Comparison of ENCODE assay signal across 11 cellular contexts in genomic region chr14:102220031-102220430, GRCh38.
DNase-seq lines count a peak whose midpoint lies in the region; ATAC-seq and TF ChIP-seq lines count a peak whose summit lies in the region.
"Had no signal": no experiment of that assay in that cellular context is flagged by ENCODE, and none has a peak within 500 bp of the region (broad histone marks: within the 10 kb centered on the region; RNA-seq: fewer than 3 reads in every experiment).

No MANE protein-coding gene starts in this region.

- CTCF ChIA-PET in GM10248 (lab: Yijun Ruan, JAX): no interaction called here

- H3K27me3 Mint-ChIP-seq in CD14-positive monocyte (ENCODE audit: low read depth in 3 of 3): peaks cover 0 to 4% (median 1%) of the 10 kb centered on the region in 3 donors

- H3F3A ChIP-seq in OCI-LY1 (ENCODE audit: insufficient read depth, low read length): no peaks in the 10 kb centered on the region

- no peaks in the 10 kb centered on the region for H3K9me3 ChIP-seq in OCI-LY1 (ENCODE audit: low read length)
- H3K9me3 ChIP-seq: ascending aorta had no signal

- H3K36me3 Mint-ChIP-seq in CD14-positive monocyte: peaks cover 28 to 48% of the 10 kb centered on the region in 2 donors

- peaks cover 5% of the 10 kb centered on the region for H3K36me3 ChIP-seq in OCI-LY1 (ENCODE audit: insufficient read depth, low read length)

- H3K4me1 ChIP-seq in OCI-LY1 (ENCODE audit: insufficient read depth, low read length, severe bottlenecking): peaks cover 38% of the 10 kb centered on the region

- POLR2A ChIA-PET in GM10248 (lab: Yijun Ruan, JAX): no interaction called here

- no peaks in the 10 kb centered on the region for H3K27me3 ChIP-seq in OCI-LY1 (ENCODE audit: insufficient read depth, low read length)
- H3K27me3 ChIP-seq: ascending aorta had no signal

- no peak overlapping the region for H2AFZ ChIP-seq in OCI-LY1 (ENCODE audit: low read length)

- H3K9ac ChIP-seq in OCI-LY1 (ENCODE audit: low read length): no peak overlapping the region

- no peak overlapping the region for H3K4me3 Mint-ChIP-seq in CD14-positive monocyte

- H3K4me3 ChIP-seq in OCI-LY1 (ENCODE audit: low read depth, low read length, poor library complexity, severe bottlenecking): no peak overlapping the region
- H3K4me3 ChIP-seq: ascending aorta had no signal

- no peaks in the 10 kb centered on the region for H3K9me3 Mint-ChIP-seq in CD14-positive monocyte

- peak overlapping the region; percentile 29; the same call in 1 of the 2 replicates for H3K4me2 ChIP-seq in OCI-LY1 (ENCODE audit: low read length)

- ATAC-seq in HG02870 (IDR thresholded peaks at IDR 0.05; ENCODE audit: unreplicated experiment) (peak; percentile 92), HG03025 (IDR thresholded peaks at IDR 0.05; ENCODE audit: low FRiP score, unreplicated experiment) (no peak)

- H3K79me2 ChIP-seq in OCI-LY1 (ENCODE audit: insufficient read depth, low read length): no peaks in the 10 kb centered on the region

- H3K27ac ChIP-seq in OCI-LY1 (ENCODE audit: low read depth, low read length, poor library complexity, severe bottlenecking): peak overlapping the region; percentile 70
- H3K27ac ChIP-seq: ascending aorta had no signal

- intact Hi-C loops in CD14-positive monocyte (cut with micrococcal nuclease): no loop called here

- peaks cover 2% of the 10 kb centered on the region for H3K4me1 Mint-ChIP-seq in CD14-positive monocyte

- no peaks in the 10 kb centered on the region for H4K20me1 ChIP-seq in OCI-LY1 (ENCODE audit: insufficient read depth, low read length)

- H3K9me2 ChIP-seq in OCI-LY1 (ENCODE audit: low read depth, low read length): no peaks in the 10 kb centered on the region

- no peak for TF ChIP-seq CTCF in GM10248 (IDR thresholded peaks at IDR 0.05; ENCODE audit: control extremely low read depth, extremely low read depth, low read depth, missing control alignments)
- TF ChIP-seq CTCF in OCI-LY1 (IDR thresholded peaks at IDR 0.05; ENCODE audit: low read length): no peak
- no peak for TF ChIP-seq CTCF in CD14-positive monocyte (IDR thresholded peaks at IDR 0.05)

- H3K27ac Mint-ChIP-seq in CD14-positive monocyte: peak overlapping the region in 1 of 7 donors; percentile 46

- peak; percentile 88 for DNase-seq in GM10248 (ENCODE audit: extremely low spot score)
- DNase-seq in GM19238 (ENCODE audit: insufficient read length, low spot score): peak; percentile 73
- DNase-seq in CD14-positive monocyte (ENCODE audit: low spot score): no peak
- DNase-seq in KG1 (lab: John Stamatoyannopoulos, UW): no peak
- DNase-seq in COR-L47 (lab: John Stamatoyannopoulos, UW): no peak
- DNase-seq: foreskin melanocyte; stimulated activated CD4-positive, alpha-beta T cell treated with anti-CD3 and anti-CD28 coated beads, Interleukin-4, amount 100 ng/mL, for 4 hours had no signal

Comparison
In these comparisons a context has a peak if more than half of its experiments do, and no peak if none do; other contexts are left out.
1. DNase-seq: peak in GM10248 (single experiment) and GM19238 (single experiment); none in CD14-positive monocyte (single experiment), KG1 (single experiment) and COR-L47 (single experiment).